ENCODE assay signal across 10 cellular contexts in the genomic region with DNA sequence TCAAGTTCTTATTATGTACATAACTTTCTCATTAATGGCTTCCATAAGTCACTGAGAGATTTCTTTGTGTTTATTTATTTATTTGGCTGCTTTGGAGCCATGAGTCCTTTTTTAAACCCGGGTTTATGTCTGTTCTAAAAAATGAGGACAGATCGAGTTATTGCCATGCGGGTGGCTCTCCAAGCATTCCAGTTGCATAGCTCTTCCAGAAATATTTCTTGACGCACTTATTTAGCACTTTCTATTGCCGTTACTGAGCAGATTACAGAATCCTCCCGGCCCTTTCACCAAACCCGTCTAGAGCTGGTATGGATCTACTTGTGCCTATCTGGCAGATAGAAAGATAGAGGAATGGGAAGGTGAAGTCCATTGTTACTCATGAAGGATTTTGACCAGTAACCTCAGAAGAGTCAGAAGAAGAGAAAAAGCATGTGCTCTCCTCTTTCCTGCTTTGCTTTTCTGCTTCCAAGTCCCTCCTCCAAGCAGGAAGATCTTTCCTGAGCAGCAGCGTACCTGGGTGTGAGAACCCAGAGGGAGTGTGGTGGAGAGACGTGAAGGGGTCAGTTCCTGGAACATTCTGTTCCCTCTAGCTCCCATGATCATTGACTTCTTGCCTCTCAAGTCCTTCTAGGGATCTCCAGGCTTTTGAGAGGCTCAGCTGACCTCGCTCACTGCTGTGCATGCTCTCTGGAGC.
DNase-seq lines count a peak whose midpoint lies in the region; ATAC-seq and TF ChIP-seq lines count a peak whose summit lies in the region.
"Had no signal": no experiment of that assay in that cellular context is flagged by ENCODE, and none has a peak within 500 bp of the region (broad histone marks: within the 10 kb centered on the region; RNA-seq: fewer than 3 reads in every experiment).

No MANE protein-coding gene starts in this region.

- peaks cover 0 to 11% (median 1%) of the 10 kb centered on the region in 3 donors for H3K36me3 Mint-ChIP-seq in CD8-positive, alpha-beta memory T cell

- no peaks in the 10 kb centered on the region for H3K9me3 ChIP-seq in right lobe of liver
- no peaks in the 10 kb centered on the region for H3K9me3 ChIP-seq in CD8-positive, alpha-beta memory T cell (ENCODE audit: low read length)

- H3K27ac ChIP-seq in right lobe of liver (peak overlapping the region; percentile 26 to 90 (median 65)), temporal lobe (ENCODE audit: low read depth, low read length) (peak overlapping the region; percentile 36)
- no peak overlapping the region for H3K27ac ChIP-seq in CD8-positive, alpha-beta memory T cell (ENCODE audit: low read depth, low read length)

- H3K27me3 Mint-ChIP-seq in CD8-positive, alpha-beta memory T cell, result no peaks in the 10 kb centered on the region
- H3K27me3 Mint-ChIP-seq: dendritic cell treated with granulocyte-macrophage colony-stimulating factor and Interleukin-4, amounts not matched to agents 40 ng/mL and 50 ng/mL, for 4 days had no signal

- intact Hi-C loops in right lobe of liver (cut with DNase I), result no loop called here

- no peaks in the 10 kb centered on the region for H3K36me3 ChIP-seq in right lobe of liver
- no peaks in the 10 kb centered on the region for H3K36me3 ChIP-seq in CD8-positive, alpha-beta memory T cell (ENCODE audit: insufficient read depth, low read length)

- H3K27ac Mint-ChIP-seq in CD8-positive, alpha-beta memory T cell, result no peak overlapping the region
- H3K27ac Mint-ChIP-seq: dendritic cell treated with granulocyte-macrophage colony-stimulating factor and Interleukin-4, amounts not matched to agents 40 ng/mL and 50 ng/mL, for 4 days had no signal

- no peak for TF ChIP-seq CTCF in right lobe of liver (IDR thresholded peaks at IDR 0.05)

- H3K9me3 Mint-ChIP-seq in CD8-positive, alpha-beta memory T cell, result no peaks in the 10 kb centered on the region
- H3K9me3 Mint-ChIP-seq: dendritic cell treated with granulocyte-macrophage colony-stimulating factor and Interleukin-4, amounts not matched to agents 40 ng/mL and 50 ng/mL, for 4 days had no signal

- peak; percentile 61 for DNase-seq in HT1080 (ENCODE audit: low read depth)
- peak; percentile 40 for DNase-seq in dermis blood vessel endothelial cell
- DNase-seq in right lobe of liver, result no peak
- no peak for DNase-seq in T-helper 9 cell
- DNase-seq in CD8-positive, alpha-beta memory T cell, result no peak
- DNase-seq: activated CD4-positive, alpha-beta T cell treated with anti-CD3 and anti-CD28 coated beads, Interleukin-2, amount 50 U/mL, for 48 hours had no signal

- no peak for ATAC-seq in right lobe of liver
- no peak for ATAC-seq in HG02571 (IDR thresholded peaks at IDR 0.05; ENCODE audit: unreplicated experiment)
- no peak for ATAC-seq in HG03457 (IDR thresholded peaks at IDR 0.05; ENCODE audit: unreplicated experiment)

- peaks cover 16 to 34% (median 19%) of the 10 kb centered on the region in 3 donors for H3K4me1 Mint-ChIP-seq in CD8-positive, alpha-beta memory T cell

- 67% methylated on average over 8 of the region's 10 CpGs for WGBS in right lobe of liver (ENCODE audit: insufficient coverage, low coverage, low lambda C conversion rate, missing lambda C conversion rate)

- no peaks in the 10 kb centered on the region for H3K27me3 ChIP-seq in right lobe of liver
- no peaks in the 10 kb centered on the region for H3K27me3 ChIP-seq in CD8-positive, alpha-beta memory T cell (ENCODE audit: insufficient read depth, low read length, poor library complexity, severe bottlenecking)

- no peak overlapping the region for H3K4me3 Mint-ChIP-seq in CD8-positive, alpha-beta memory T cell
- H3K4me3 Mint-ChIP-seq: dendritic cell treated with granulocyte-macrophage colony-stimulating factor and Interleukin-4, amounts not matched to agents 40 ng/mL and 50 ng/mL, for 4 days had no signal

- POLR2A ChIA-PET in CD8-positive, alpha-beta memory T cell (lab: Charles Lee), result no interaction called here

- H3K4me1 ChIP-seq in right lobe of liver, result peaks cover 0 to 77% (median 24%) of the 10 kb centered on the region in 4 donors
- no peaks in the 10 kb centered on the region for H3K4me1 ChIP-seq in CD8-positive, alpha-beta memory T cell (ENCODE audit: insufficient read depth, low read length)

- CTCF ChIA-PET in CD8-positive, alpha-beta memory T cell (lab: Charles Lee), result no interaction called here

- H3K4me3 ChIP-seq in right lobe of liver, result no peak overlapping the region
- H3K4me3 ChIP-seq in CD8-positive, alpha-beta memory T cell (ENCODE audit: low read length), result no peak overlapping the region

- no peak for TF ChIP-seq POLR2A in right lobe of liver (IDR thresholded peaks at IDR 0.05)

Comparison
In these comparisons a context has a peak if more than half of its experiments do, and no peak if none do; other contexts are left out.
1. DNase-seq: peak in HT1080 (single experiment) and dermis blood vessel endothelial cell (single experiment); none in right lobe of liver (0 of 3), T-helper 9 cell (single experiment) and CD8-positive, alpha-beta memory T cell (0 of 5).